ENCODE assay signal across 26 cellular contexts in genomic region chr2:191396794-191397193, GRCh38.
DNase-seq lines count a peak whose midpoint lies in the region; ATAC-seq, FAIRE-seq and TF ChIP-seq lines count a peak whose summit lies in the region.
"Had no signal": no experiment of that assay in that cellular context is flagged by ENCODE, and none has a peak within 500 bp of the region (broad histone marks: within the 10 kb centered on the region; RNA-seq: fewer than 3 reads in every experiment).

No MANE protein-coding gene starts in this region.

- POLR2A ChIA-PET in IMR-90 (lab: Charles Lee; ENCODE audit: unreplicated experiment): no interaction called here

- H3K36me3 Mint-ChIP-seq in glutamatergic neuron (ENCODE audit: unreplicated experiment) (peaks cover 8% of the 10 kb centered on the region), natural killer cell (no peaks in the 10 kb centered on the region)
- H3K36me3 Mint-ChIP-seq: CD14-positive monocyte; CD8-positive, alpha-beta memory T cell had no signal

- H3K27ac ChIP-seq in IMR-90 (ENCODE audit: insufficient read depth, low read length): no peak overlapping the region
- peak overlapping the region; percentile 11 for H3K27ac ChIP-seq in caudate nucleus (ENCODE audit: low read depth, low read length)
- peak overlapping the region; percentile 43 for H3K27ac ChIP-seq in neuronal stem cell (replicated peaks; ENCODE audit: low read length)
- no peak overlapping the region for H3K27ac ChIP-seq in mesenchymal stem cell (ENCODE audit: low read length, poor library complexity, severe bottlenecking)
- no peak overlapping the region for H3K27ac ChIP-seq in small intestine (ENCODE audit: low read depth in 1 of 2, low read length in 1 of 2)
- H3K27ac ChIP-seq: A549; BLaER1 treated with 17β-estradiol and CSF1 and Interleukin-3, amounts not matched to agents 10 nM and 100 nM; GM23248 had no signal

- H2AK5ac ChIP-seq in IMR-90 (ENCODE audit: low read depth, low read length): no peak overlapping the region
- H2AK5ac ChIP-seq in neuronal stem cell (ENCODE audit: low read depth, low read length): no peak overlapping the region
- H2AK5ac ChIP-seq in mesenchymal stem cell (ENCODE audit: low read length, severe bottlenecking): no peak overlapping the region

- H3K9me3 ChIP-seq in IMR-90 (ENCODE audit: control insufficient read depth, insufficient read depth, low read length): no peaks in the 10 kb centered on the region
- peaks cover 3 to 6% of the 10 kb centered on the region in 2 donors for H3K9me3 ChIP-seq in neuronal stem cell (replicated peaks in 1 of 2; ENCODE audit: control insufficient read depth in 2 of 2, insufficient read depth in 1 of 2, low read depth in 1 of 2, low read length in 2 of 2)
- no peaks in the 10 kb centered on the region for H3K9me3 ChIP-seq in mesenchymal stem cell (ENCODE audit: control insufficient read depth, low read length)
- H3K9me3 ChIP-seq in small intestine (ENCODE audit: control insufficient read depth, low read depth): no peaks in the 10 kb centered on the region
- H3K9me3 ChIP-seq: A549, BE2C had no signal

- H3K4me1 Mint-ChIP-seq in glutamatergic neuron (ENCODE audit: low read depth, unreplicated experiment) (no peaks in the 10 kb centered on the region), natural killer cell (no peaks in the 10 kb centered on the region)
- H3K4me1 Mint-ChIP-seq: CD14-positive monocyte; CD8-positive, alpha-beta memory T cell had no signal

- H4K8ac ChIP-seq in IMR-90 (ENCODE audit: low read depth in 2 of 2, low read length in 2 of 2) (peak overlapping the region in 1 of 2 experiments; percentile 52; a peak in 2 of 4 replicates), neuronal stem cell (ENCODE audit: low read depth, low read length) (no peak overlapping the region), mesenchymal stem cell (ENCODE audit: low read length) (no peak overlapping the region)

- H4K20me1 ChIP-seq in IMR-90 (ENCODE audit: insufficient read depth, low read length): no peaks in the 10 kb centered on the region
- H4K20me1 ChIP-seq: BLaER1 treated with 17β-estradiol and CSF1 and Interleukin-3, amounts not matched to agents 10 nM and 100 nM had no signal

- peaks cover 7% of the 10 kb centered on the region; the same call in 1 of the 2 replicates for H3K9me1 ChIP-seq in IMR-90 (ENCODE audit: insufficient read depth, low read length)

- H3K18ac ChIP-seq in IMR-90 (ENCODE audit: low read depth, low read length) (no peak overlapping the region), neuronal stem cell (ENCODE audit: low read length) (peak overlapping the region; percentile 74), mesenchymal stem cell (ENCODE audit: low read depth in 1 of 2, low read length in 2 of 2) (no peak overlapping the region)

- no peak for FAIRE-seq in small intestine (lab: Jason Lieb, UNC)
- FAIRE-seq: A549, D721Med, GM12891, H1 had no signal

- H2BK120ac ChIP-seq in IMR-90 (ENCODE audit: low read depth, low read length) (no peak overlapping the region), neuronal stem cell (ENCODE audit: low read depth, low read length) (no peak overlapping the region), mesenchymal stem cell (ENCODE audit: low read depth, low read length) (no peak overlapping the region)

- H3K4ac ChIP-seq in IMR-90 (ENCODE audit: low read depth, low read length) (peak overlapping the region; percentile 15; the same call in 1 of the 2 replicates), neuronal stem cell (ENCODE audit: low read length) (no peak overlapping the region), mesenchymal stem cell (ENCODE audit: low read depth in 1 of 2, low read length in 2 of 2) (no peak overlapping the region)

- BruUV-seq in IMR-90 (replicated peaks; lab: Mats Ljungman, UMichigan): no TSS peak

- H3K4me1 ChIP-seq in IMR-90 (ENCODE audit: control insufficient read depth, insufficient read depth, low read length) (peaks cover 14% of the 10 kb centered on the region), neuronal stem cell (ENCODE audit: control insufficient read depth in 2 of 2, insufficient read depth in 1 of 2, low read depth in 1 of 2, low read length in 2 of 2) (peaks cover 0 to 14% of the 10 kb centered on the region in 2 donors), mesenchymal stem cell (ENCODE audit: control insufficient read depth, insufficient read depth, low read depth, low read length) (no peaks in the 10 kb centered on the region), small intestine (ENCODE audit: control insufficient read depth in 2 of 2, insufficient read depth in 1 of 2, low read depth in 1 of 2, low read length in 1 of 2) (no peaks in the 10 kb centered on the region)
- H3K4me1 ChIP-seq: BE2C; BLaER1 treated with 17β-estradiol and CSF1 and Interleukin-3, amounts not matched to agents 10 nM and 100 nM had no signal

- no peak overlapping the region for H3K23ac ChIP-seq in IMR-90 (ENCODE audit: low read depth, low read length)
- H3K23ac ChIP-seq in neuronal stem cell (ENCODE audit: low read depth, low read length, poor library complexity): no peak overlapping the region
- no peak overlapping the region for H3K23ac ChIP-seq in mesenchymal stem cell (ENCODE audit: low read length in 2 of 2)

- no peak overlapping the region for H3K9ac ChIP-seq in IMR-90 (ENCODE audit: low read depth, low read length)
- no peak overlapping the region for H3K9ac ChIP-seq in neuronal stem cell (ENCODE audit: low read depth, low read length, poor library complexity)
- no peak overlapping the region for H3K9ac ChIP-seq in mesenchymal stem cell (ENCODE audit: low read length)
- H3K9ac ChIP-seq: BLaER1 treated with 17β-estradiol and CSF1 and Interleukin-3, amounts not matched to agents 10 nM and 100 nM; GM23248 had no signal

- in situ Hi-C loops in IMR-90 (cut with MboI; ENCODE audit: low sequenced_read_pairs): no loop called here

- no peak overlapping the region for H2AK9ac ChIP-seq in IMR-90 (replicated peaks; ENCODE audit: low read depth, low read length, poor library complexity)

- DNase-seq in IMR-90 (no peak), caudate nucleus (lab: John Stamatoyannopoulos, UW) (no peak), glutamatergic neuron (no peak), neuronal stem cell (ENCODE audit: low spot score) (no peak), natural killer cell (no peak), mesenchymal stem cell (no peak), small intestine (no peak)
- DNase-seq: 8988T; ACHN; AML-193; BE2C; CD4-positive, alpha-beta T cell; CD8-positive, alpha-beta memory T cell; DMS 273 treated with DMSO at 0.1 percent for 48 hours; DMS79; GF-D8; GM23248; H7; HCEC 1CT had no signal

- ATAC-seq in IMR-90 (ENCODE audit: low read depth): no peak
- ATAC-seq in natural killer cell: no peak
- no peak for ATAC-seq in HG03095 (IDR thresholded peaks at IDR 0.05; ENCODE audit: unreplicated experiment)
- ATAC-seq: A549 had no signal

- H3K4me2 ChIP-seq in IMR-90 (ENCODE audit: low read depth, low read length): no peak overlapping the region
- no peak overlapping the region for H3K4me2 ChIP-seq in neuronal stem cell (ENCODE audit: insufficient read depth, low read length, poor library complexity, severe bottlenecking)
- no peak overlapping the region for H3K4me2 ChIP-seq in mesenchymal stem cell (ENCODE audit: low read length, poor library complexity, severe bottlenecking)
- H3K4me2 ChIP-seq: A549; BLaER1 treated with 17β-estradiol and CSF1 and Interleukin-3, amounts not matched to agents 10 nM and 100 nM had no signal

- H2BK20ac ChIP-seq in IMR-90 (ENCODE audit: low read depth, low read length): 0 out of 2 replicates have a peak overlapping the region, but pooled peaks have one; percentile 20

- H3K14ac ChIP-seq in IMR-90 (replicated peaks; ENCODE audit: low read depth, low read length) (no peak overlapping the region), neuronal stem cell (ENCODE audit: low read length) (peak overlapping the region; percentile 32), mesenchymal stem cell (ENCODE audit: low read length in 2 of 2) (no peak overlapping the region)

- H3K27me3 ChIP-seq in IMR-90 (ENCODE audit: control insufficient read depth, insufficient read depth, low read length) (no peaks in the 10 kb centered on the region), neuronal stem cell (ENCODE audit: control insufficient read depth in 3 of 3, insufficient read depth in 3 of 3, low read depth in 1 of 3, low read length in 3 of 3) (no peaks in the 10 kb centered on the region), mesenchymal stem cell (ENCODE audit: control insufficient read depth in 1 of 2, insufficient read depth in 1 of 2, low read length in 2 of 2) (no peaks in the 10 kb centered on the region), small intestine (ENCODE audit: control insufficient read depth in 2 of 2, insufficient read depth in 2 of 2, low read length in 2 of 2) (no peaks in the 10 kb centered on the region)
- H3K27me3 ChIP-seq: BE2C; BLaER1 treated with 17β-estradiol and CSF1 and Interleukin-3, amounts not matched to agents 10 nM and 100 nM had no signal

- no peak overlapping the region for H4K5ac ChIP-seq in IMR-90 (ENCODE audit: low read depth, low read length)

- no peak overlapping the region for H3K56ac ChIP-seq in IMR-90 (ENCODE audit: extremely low read depth, insufficient read depth, low read length)

- no CpG with 5 or more reads among the region's 5 CpGs for WGBS in IMR-90 (ENCODE audit: extremely low coverage in 2 of 2, insufficient read length in 1 of 2), 2 experiments
- no CpG with 5 or more reads among the region's 5 CpGs for WGBS in neuronal stem cell (ENCODE audit: extremely low coverage in 2 of 2, insufficient read length in 2 of 2, insufficient replicate concordance in 1 of 2), 2 donors
- whole genome bisulfite sequencing in mesenchymal stem cell: 98% methylated on average over 4 of the region's 5 CpGs
- WGBS in small intestine, 3 donors: 93 to 97% (median 97%) methylated on average over 5 of the region's 5 CpGs

- dilution Hi-C loops in IMR-90 (cut with HindIII; ENCODE audit: low sequenced_read_pairs, unreplicated experiment): no loop called here

- TF ChIP-seq CTCF in IMR-90 (conservative IDR thresholded peaks at IDR 0.05; ENCODE audit: low read depth, low read length) (no peak), glutamatergic neuron (IDR thresholded peaks at IDR 0.05; ENCODE audit: partially characterized antibody, unreplicated experiment) (no peak), natural killer cell (IDR thresholded peaks at IDR 0.05) (no peak)

- intact Hi-C loops in IMR-90 (cut with micrococcal nuclease): no loop called here
- intact Hi-C loops in natural killer cell (cut with micrococcal nuclease): no loop called here

- no peaks in the 10 kb centered on the region for H3K27me3 Mint-ChIP-seq in glutamatergic neuron (ENCODE audit: unreplicated experiment)
- peaks cover 0 to 27% of the 10 kb centered on the region in 2 donors for H3K27me3 Mint-ChIP-seq in natural killer cell (ENCODE audit: low read depth in 2 of 2)
- H3K27me3 Mint-ChIP-seq: CD4-positive, alpha-beta T cell had no signal

- no peak overlapping the region for H3K4me3 Mint-ChIP-seq in glutamatergic neuron (ENCODE audit: unreplicated experiment)
- no peak overlapping the region for H3K4me3 Mint-ChIP-seq in natural killer cell
- H3K4me3 Mint-ChIP-seq: CD14-positive monocyte; CD4-positive, alpha-beta T cell; CD8-positive, alpha-beta memory T cell had no signal

- no peak overlapping the region for H2BK5ac ChIP-seq in IMR-90 (ENCODE audit: low read depth, low read length, poor library complexity, severe bottlenecking)
- no peak overlapping the region for H2BK5ac ChIP-seq in neuronal stem cell (ENCODE audit: low read length)
- no peak overlapping the region for H2BK5ac ChIP-seq in mesenchymal stem cell (ENCODE audit: low read depth, low read length, poor library complexity, severe bottlenecking)

- peak overlapping the region; percentile 85 for H3K27ac Mint-ChIP-seq in glutamatergic neuron (ENCODE audit: unreplicated experiment)
- no peak overlapping the region for H3K27ac Mint-ChIP-seq in natural killer cell
- H3K27ac Mint-ChIP-seq: CD4-positive, alpha-beta T cell; CD8-positive, alpha-beta memory T cell had no signal

- H2BK15ac ChIP-seq in IMR-90 (ENCODE audit: low read depth, low read length) (no peak overlapping the region), neuronal stem cell (ENCODE audit: low read length) (no peak overlapping the region), mesenchymal stem cell (ENCODE audit: low read depth, poor library complexity, severe bottlenecking) (no peak overlapping the region)

- peaks cover 6% of the 10 kb centered on the region for H3K9me3 Mint-ChIP-seq in glutamatergic neuron (ENCODE audit: unreplicated experiment)
- no peaks in the 10 kb centered on the region for H3K9me3 Mint-ChIP-seq in natural killer cell
- H3K9me3 Mint-ChIP-seq: CD4-positive, alpha-beta T cell; CD8-positive, alpha-beta memory T cell had no signal

- H2AFZ ChIP-seq in IMR-90 (replicated peaks; ENCODE audit: low read length, poor library complexity): no peak overlapping the region
- H2AFZ ChIP-seq in neuronal stem cell (ENCODE audit: low read length): no peak overlapping the region
- no peak overlapping the region for H2AFZ ChIP-seq in mesenchymal stem cell (ENCODE audit: low read depth, low read length)
- H2AFZ ChIP-seq: GM23248 had no signal

- H3K36me3 ChIP-seq in IMR-90 (ENCODE audit: control insufficient read depth, insufficient read depth, low read length): peaks cover 54% of the 10 kb centered on the region
- peaks cover 16 to 79% of the 10 kb centered on the region in 2 donors for H3K36me3 ChIP-seq in neuronal stem cell (replicated peaks in 1 of 2; ENCODE audit: control insufficient read depth in 2 of 2, insufficient read depth in 2 of 2, low read length in 2 of 2)
- peaks cover 19 to 79% of the 10 kb centered on the region in 2 experiments for H3K36me3 ChIP-seq in mesenchymal stem cell (ENCODE audit: control insufficient read depth in 1 of 2, insufficient read depth in 2 of 2, low read depth in 1 of 2, low read length in 2 of 2)
- H3K36me3 ChIP-seq in small intestine (ENCODE audit: control insufficient read depth in 2 of 2, insufficient read depth in 2 of 2, low read length in 2 of 2): peaks cover 2% of the 10 kb centered on the region in 2 donors

- peaks cover 4 to 18% of the 10 kb centered on the region in 2 experiments; a peak in 2 of 4 replicates for H3K79me1 ChIP-seq in IMR-90 (ENCODE audit: low read depth in 1 of 2, low read length in 2 of 2)
- H3K79me1 ChIP-seq in neuronal stem cell (ENCODE audit: low read depth, low read length): no peaks in the 10 kb centered on the region
- peaks cover 8% of the 10 kb centered on the region for H3K79me1 ChIP-seq in mesenchymal stem cell (replicated peaks; ENCODE audit: low read length, poor library complexity, severe bottlenecking)

- no peak overlapping the region for H2BK12ac ChIP-seq in neuronal stem cell (ENCODE audit: low read length)
- H2BK12ac ChIP-seq in mesenchymal stem cell (ENCODE audit: low read length in 2 of 2): no peak overlapping the region

- H4K91ac ChIP-seq in IMR-90 (ENCODE audit: insufficient read depth, low read depth, low read length) (0 out of 2 replicates have a peak overlapping the region, but pooled peaks have one; percentile 3), neuronal stem cell (ENCODE audit: low read depth, low read length, poor library complexity) (no peak overlapping the region), mesenchymal stem cell (ENCODE audit: low read length) (no peak overlapping the region)

- no peak for TF ChIP-seq POLR2A in IMR-90 (IDR thresholded peaks at IDR 0.05; ENCODE audit: low read depth, low read length)

- TF ChIP-seq RAD21 in IMR-90 (IDR thresholded peaks at IDR 0.05; ENCODE audit: low read length): no peak

- CTCF ChIA-PET in IMR-90 (lab: Yijun Ruan, JAX): no interaction called here

- H3K4me3 ChIP-seq in IMR-90 (ENCODE audit: insufficient read depth, low read depth, low read length) (no peak overlapping the region), neuronal stem cell (ENCODE audit: low read length in 2 of 2) (no peak overlapping the region), mesenchymal stem cell (ENCODE audit: insufficient read depth in 1 of 2, low read depth in 1 of 2, low read length in 2 of 2) (no peak overlapping the region), small intestine (ENCODE audit: low read depth in 1 of 2, low read length in 2 of 2) (no peak overlapping the region)
- H3K4me3 ChIP-seq: A549; BLaER1 treated with 17β-estradiol and CSF1 and Interleukin-3, amounts not matched to agents 10 nM and 100 nM; GM23248 had no signal

Comparison
In these comparisons a context has a peak if more than half of its experiments do, and no peak if none do; other contexts are left out.
1. H3K27ac ChIP-seq: peak in caudate nucleus (single experiment) and neuronal stem cell (single experiment); none in IMR-90 (single experiment), mesenchymal stem cell (single experiment) and small intestine (0 of 2).